In the genomic region with DNA sequence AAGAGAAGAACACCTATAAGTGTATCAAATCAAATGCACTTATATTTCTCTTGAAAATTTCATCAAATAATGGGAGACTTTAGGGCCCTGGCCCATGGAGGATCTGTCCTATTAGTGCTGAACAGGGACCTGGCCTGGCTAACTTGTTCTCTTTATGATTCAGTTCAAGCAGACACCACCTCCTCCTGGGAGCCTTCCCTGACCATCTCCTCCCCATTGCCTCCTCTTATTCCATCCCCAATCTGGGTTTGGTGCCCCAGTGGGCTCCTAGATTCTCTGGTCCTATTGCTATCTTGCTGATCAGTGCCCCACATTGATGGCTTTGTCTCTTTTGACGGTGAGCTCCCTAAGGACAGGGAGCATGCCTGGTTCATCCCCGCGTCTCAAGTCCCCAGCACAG, we compare ENCODE assay signal across 17 cellular contexts.
DNase-seq lines count a peak whose midpoint lies in the region; ATAC-seq and TF ChIP-seq lines count a peak whose summit lies in the region.
"Had no signal": no experiment of that assay in that cellular context is flagged by ENCODE, and none has a peak within 500 bp of the region (broad histone marks: within the 10 kb centered on the region; RNA-seq: fewer than 3 reads in every experiment).

No MANE protein-coding gene starts in this region.

- in situ Hi-C loops in GM23248 (cut with MboI): no loop called here

- no peaks in the 10 kb centered on the region for H4K20me1 ChIP-seq in GM23248 (ENCODE audit: insufficient read depth)
- H4K20me1 ChIP-seq: BLaER1 had no signal

- intact Hi-C loops in right cardiac atrium (cut with DNase I) (no loop called here), testis (cut with DNase I; ENCODE audit: low total_unique reads) (no loop called here)

- H3K9me2 ChIP-seq in GM23248 (ENCODE audit: insufficient read depth): no peaks in the 10 kb centered on the region

- peaks cover 12% of the 10 kb centered on the region for H3K27me3 Mint-ChIP-seq in stimulated activated memory B cell treated with anti-CD40 and anti-IgM and Interleukin-4, amounts not matched to agents 10 μg/mL and 1 μg/mL and 100 μg/mL, for 72 hours
- H3K27me3 Mint-ChIP-seq: effector memory CD8-positive, alpha-beta T cell; naive thymus-derived CD4-positive, alpha-beta T cell had no signal

- peaks cover 68% of the 10 kb centered on the region for H3F3A ChIP-seq in GM23248 (ENCODE audit: insufficient read depth)

- H3K36me3 Mint-ChIP-seq in stimulated activated memory B cell treated with anti-CD40 and anti-IgM and Interleukin-4, amounts not matched to agents 10 μg/mL and 1 μg/mL and 100 μg/mL, for 72 hours: no peaks in the 10 kb centered on the region
- H3K36me3 Mint-ChIP-seq: brain had no signal

- ATAC-seq in right cardiac atrium: no peak
- ATAC-seq in stimulated activated memory B cell treated with anti-CD40 and anti-IgM and Interleukin-4, amounts not matched to agents 10 μg/mL and 1 μg/mL and 100 μg/mL, for 72 hours: no peak
- ATAC-seq: activated CD4-positive, CD25-positive, alpha-beta regulatory T cell treated with anti-CD3 and anti-CD28 coated beads, Interleukin-2, amount 50 U/mL, for 24 hours; effector memory CD8-positive, alpha-beta T cell; naive thymus-derived CD4-positive, alpha-beta T cell had no signal

- peaks cover 4% of the 10 kb centered on the region for H3K4me1 Mint-ChIP-seq in stimulated activated memory B cell treated with anti-CD40 and anti-IgM and Interleukin-4, amounts not matched to agents 10 μg/mL and 1 μg/mL and 100 μg/mL, for 72 hours
- H3K4me1 Mint-ChIP-seq: brain had no signal

- no peak overlapping the region for H3K4me3 Mint-ChIP-seq in stimulated activated memory B cell treated with anti-CD40 and anti-IgM and Interleukin-4, amounts not matched to agents 10 μg/mL and 1 μg/mL and 100 μg/mL, for 72 hours
- H3K4me3 Mint-ChIP-seq: brain; effector memory CD8-positive, alpha-beta T cell; naive thymus-derived CD4-positive, alpha-beta T cell; T-helper 2 cell treated with Interferon-gamma antibody and Interleukin-4, amounts not matched to agents 5 μg/mL and 100 μg/mL, for 36 hours had no signal

- H3K27ac ChIP-seq in GM23248: peak overlapping the region; percentile 77
- H3K27ac ChIP-seq in SJSA1: peak overlapping the region; percentile 94
- H3K27ac ChIP-seq in right cardiac atrium (ENCODE audit: low read length): peak overlapping the region; percentile 9
- peak overlapping the region; percentile 63 to 83 for H3K27ac ChIP-seq in testis
- H3K27ac ChIP-seq: BLaER1, psoas muscle had no signal

- no peak for TF ChIP-seq CTCF in testis (IDR thresholded peaks at IDR 0.05)

- H3K9ac ChIP-seq in GM23248: peak overlapping the region; percentile 69
- H3K9ac ChIP-seq: BLaER1 had no signal

- TF ChIP-seq POLR2A in testis (IDR thresholded peaks at IDR 0.05): no peak

- H3K4me2 ChIP-seq in GM23248 (ENCODE audit: unreplicated experiment): peak overlapping the region; percentile 32
- H3K4me2 ChIP-seq: BLaER1 had no signal

- no peaks in the 10 kb centered on the region for H3K9me3 Mint-ChIP-seq in stimulated activated memory B cell treated with anti-CD40 and anti-IgM and Interleukin-4, amounts not matched to agents 10 μg/mL and 1 μg/mL and 100 μg/mL, for 72 hours
- H3K9me3 Mint-ChIP-seq: brain; effector memory CD8-positive, alpha-beta T cell; T-helper 2 cell treated with Interferon-gamma antibody and Interleukin-4, amounts not matched to agents 5 μg/mL and 100 μg/mL, for 36 hours had no signal

- H3K4me1 ChIP-seq in GM23248 (ENCODE audit: insufficient read depth) (peaks cover 53% of the 10 kb centered on the region), SJSA1 (replicated peaks) (peaks cover 88% of the 10 kb centered on the region), right cardiac atrium (ENCODE audit: control insufficient read depth, insufficient read depth, low read length) (peaks cover 11% of the 10 kb centered on the region), testis (peaks cover 40% of the 10 kb centered on the region)
- H3K4me1 ChIP-seq: BLaER1, psoas muscle had no signal

- H3K9me3 ChIP-seq in GM23248 (ENCODE audit: low read depth): no peaks in the 10 kb centered on the region
- H3K9me3 ChIP-seq in SJSA1 (replicated peaks): no peaks in the 10 kb centered on the region
- no peaks in the 10 kb centered on the region for H3K9me3 ChIP-seq in right cardiac atrium (ENCODE audit: control insufficient read depth, low read length)
- no peaks in the 10 kb centered on the region for H3K9me3 ChIP-seq in testis
- H3K9me3 ChIP-seq: BLaER1, psoas muscle had no signal

- DNase-seq in GM23248 (no peak), SJSA1 (ENCODE audit: low read depth in 1 of 2, low spot score in 2 of 2) (no peak), right cardiac atrium (no peak), testis (no peak), EL (no peak), D341Med (ENCODE audit: low spot score) (no peak)
- DNase-seq: activated naive CD4-positive, alpha-beta T cell; effector memory CD8-positive, alpha-beta T cell; naive thymus-derived CD4-positive, alpha-beta T cell; NCI-H1694; SHP77 treated with DMSO at 0.1 percent for 48 hours had no signal

- peak overlapping the region; percentile 39 for H2AFZ ChIP-seq in GM23248

- H3K27ac Mint-ChIP-seq in stimulated activated memory B cell treated with anti-CD40 and anti-IgM and Interleukin-4, amounts not matched to agents 10 μg/mL and 1 μg/mL and 100 μg/mL, for 72 hours: no peak overlapping the region

- H3K36me3 ChIP-seq in GM23248 (ENCODE audit: low read depth) (peaks cover 4% of the 10 kb centered on the region; the same call in 1 of the 2 replicates), SJSA1 (peaks cover 11% of the 10 kb centered on the region), testis (ENCODE audit: low read depth, missing control alignments) (no peaks in the 10 kb centered on the region)
- H3K36me3 ChIP-seq: BLaER1 had no signal

- H3K79me2 ChIP-seq in GM23248 (ENCODE audit: insufficient read depth): peaks cover 86% of the 10 kb centered on the region

- H3K4me3 ChIP-seq in GM23248: peak overlapping the region; percentile 3; the same call in 1 of the 2 replicates
- H3K4me3 ChIP-seq in SJSA1: no peak overlapping the region
- no peak overlapping the region for H3K4me3 ChIP-seq in right cardiac atrium (ENCODE audit: low read length)
- H3K4me3 ChIP-seq in testis: no peak overlapping the region
- H3K4me3 ChIP-seq: BLaER1, psoas muscle had no signal

- WGBS in GM23248 (ENCODE audit: low coverage in 1 of 2, low lambda C conversion rate in 2 of 2, missing lambda C conversion rate in 2 of 2), 2 experiments: 61 to 63% methylated on average over 3 of the region's 3 CpGs
- WGBS in right cardiac atrium: 67% methylated on average over 3 of the region's 3 CpGs
- 65 to 71% methylated on average over 3 of the region's 3 CpGs for WGBS in testis, 2 donors

- H3K27me3 ChIP-seq in GM23248 (replicated peaks; ENCODE audit: insufficient read depth) (no peaks in the 10 kb centered on the region), SJSA1 (replicated peaks) (no peaks in the 10 kb centered on the region), right cardiac atrium (ENCODE audit: control insufficient read depth, insufficient read depth) (no peaks in the 10 kb centered on the region), testis (no peaks in the 10 kb centered on the region)
- H3K27me3 ChIP-seq: BLaER1 had no signal

Comparison
In these comparisons a context has a peak if more than half of its experiments do, and no peak if none do; other contexts are left out.
1. H3K27ac ChIP-seq: peak in every context shown above with its lines; median percentile 94 in SJSA1; 77 in GM23248; 73 in testis; 9 in right cardiac atrium.